16 cellular contexts compared by ENCODE assay signal in genomic region chr6:47098570-47098993, GRCh38. TPM values are rescaled to one million over a fixed set of nuclear protein-coding genes. Genes with fewer than 3 reads are reported as not detected.
A peak's percentile ranks its signal among the peaks of the same experiment; 100 is the strongest.
DNase-seq lines count a peak whose midpoint lies in the region; ATAC-seq, FAIRE-seq and TF ChIP-seq lines count a peak whose summit lies in the region.
"Had no signal": no experiment of that assay in that cellular context is flagged by ENCODE, and none has a peak within 500 bp of the region (broad histone marks: within the 10 kb centered on the region; RNA-seq: fewer than 3 reads in every experiment).

No MANE protein-coding gene starts in this region.

- H3K4me2 ChIP-seq in A549: no peak overlapping the region

- POLR2A ChIA-PET in A549 (lab: Yijun Ruan, JAX): no interaction called here
- POLR2A ChIA-PET in CD8-positive, alpha-beta memory T cell (lab: Charles Lee): no interaction called here

- peaks cover 20% of the 10 kb centered on the region for H3K4me1 ChIP-seq in A549
- H3K4me1 ChIP-seq in esophagus (ENCODE audit: control insufficient read depth in 2 of 2, insufficient read depth in 2 of 2, low read length in 1 of 2): peaks cover 0 to 2% of the 10 kb centered on the region in 2 donors
- peaks cover 7% of the 10 kb centered on the region in 2 donors for H3K4me1 ChIP-seq in left lung
- H3K4me1 ChIP-seq in mucosa of descending colon (ENCODE audit: low read depth): peaks cover 6% of the 10 kb centered on the region
- no peaks in the 10 kb centered on the region for H3K4me1 ChIP-seq in CD8-positive, alpha-beta memory T cell (ENCODE audit: insufficient read depth, low read length)
- H3K4me1 ChIP-seq: parathyroid adenoma had no signal

- CTCF ChIA-PET in A549 (lab: Yijun Ruan, JAX): interaction anchor here (0.6 to 7.1 kb wide), 13 partner anchors 7 to 414 kb away, joined by 3 to 138 read pairs (median 5); partner anchors contain the start of gene TNFRSF21
- CTCF ChIA-PET in CD8-positive, alpha-beta memory T cell (lab: Charles Lee): no interaction called here

- FAIRE-seq in A549 (lab: Jason Lieb, UNC): no peak

- 75% methylated on average over 6 of the region's 6 CpGs for WGBS in A549 (ENCODE audit: missing lambda C conversion rate)
- 30 to 46% methylated on average over 6 of the region's 6 CpGs for WGBS in esophagus, 2 donors

- H3K9me3 ChIP-seq in A549 (no peaks in the 10 kb centered on the region), esophagus (ENCODE audit: control insufficient read depth in 2 of 2, insufficient read depth in 1 of 2, low read depth in 1 of 2, low read length in 1 of 2) (no peaks in the 10 kb centered on the region), left lung (no peaks in the 10 kb centered on the region), mucosa of descending colon (no peaks in the 10 kb centered on the region)
- H3K9me3 ChIP-seq in CD8-positive, alpha-beta memory T cell (ENCODE audit: low read length): no peaks in the 10 kb centered on the region
- H3K9me3 ChIP-seq: Peyer's patch, transverse colon had no signal

- intact Hi-C loops in left lung (cut with DNase I) (no loop called here), mucosa of descending colon (cut with DNase I, micrococcal nuclease) (loop anchor here (5.0 to 10.0 kb wide), 2 partner anchors 206 to 214 kb away; partner anchors contain the start of gene TNFRSF21 (in 1 of the 2))

- peaks cover 0 to 2% (median 0%) of the 10 kb centered on the region in 5 donors for H3K9me3 Mint-ChIP-seq in CD8-positive, alpha-beta memory T cell
- H3K9me3 Mint-ChIP-seq: activated CD4-positive, alpha-beta T cell treated with anti-CD3 and anti-CD28 coated beads, Interleukin-2, amount 10 ng/mL, durations not matched to agents 24 days and 14 days; activated T-cell treated with anti-CD3 and anti-CD28 coated beads, Interleukin-2, amount 50 U/mL, for 72 hours; T-helper 2 cell treated with Interferon-gamma antibody and Interleukin-4, amounts not matched to agents 5 μg/mL and 100 μg/mL, for 36 hours had no signal

- TF ChIP-seq CTCF in A549 (IDR thresholded peaks at IDR 0.05) (no peak), left lung (IDR thresholded peaks at IDR 0.05) (no peak), mucosa of descending colon (IDR thresholded peaks at IDR 0.05) (no peak)

- TF ChIP-seq RAD21 in A549 (conservative IDR thresholded peaks at IDR 0.05 in 1 of 2, IDR thresholded peaks at IDR 0.05 in 1 of 2): no peak

- no peak overlapping the region for H3K4me3 ChIP-seq in A549
- no peak overlapping the region for H3K4me3 ChIP-seq in esophagus (ENCODE audit: low read depth in 1 of 2, low read length in 2 of 2)
- H3K4me3 ChIP-seq in left lung: no peak overlapping the region
- H3K4me3 ChIP-seq in mucosa of descending colon: no peak overlapping the region
- H3K4me3 ChIP-seq in CD8-positive, alpha-beta memory T cell (ENCODE audit: low read length): no peak overlapping the region
- H3K4me3 ChIP-seq: Peyer's patch, transverse colon had no signal

- no peaks in the 10 kb centered on the region for H3K4me1 Mint-ChIP-seq in CD8-positive, alpha-beta memory T cell
- H3K4me1 Mint-ChIP-seq: activated CD4-positive, alpha-beta T cell treated with anti-CD3 and anti-CD28 coated beads, Interleukin-2, amount 10 ng/mL, durations not matched to agents 24 days and 14 days had no signal

- H3K4me3 Mint-ChIP-seq in CD8-positive, alpha-beta memory T cell: no peak overlapping the region
- H3K4me3 Mint-ChIP-seq: activated CD4-positive, alpha-beta T cell treated with anti-CD3 and anti-CD28 coated beads, Interleukin-2, amount 10 ng/mL, durations not matched to agents 24 days and 14 days; activated T-cell treated with anti-CD3 and anti-CD28 coated beads, Interleukin-2, amount 50 U/mL, for 72 hours; T-helper 2 cell treated with Interferon-gamma antibody and Interleukin-4, amounts not matched to agents 5 μg/mL and 100 μg/mL, for 36 hours had no signal

- DNase-seq in A549 (ENCODE audit: low read depth in 1 of 2, low spot score in 1 of 2) (no peak), MV-4-11 (lab: John Stamatoyannopoulos, UW) (peak; percentile 15), left lung (no peak), mucosa of descending colon (no peak)
- DNase-seq in CD8-positive, alpha-beta memory T cell: no peak
- DNase-seq: activated CD4-positive, alpha-beta T cell treated with anti-CD3 and anti-CD28 coated beads, Interleukin-2, amount 10 ng/mL, durations not matched to agents 24 days and 14 days; activated T-cell treated with anti-CD3 and anti-CD28 coated beads, Interleukin-2, amount 50 U/mL, for 72 hours; NCI-H1105 treated with DMSO at 0.1 percent for 48 hours; NCI-H446 treated with DMSO at 0.1 percent for 48 hours; transverse colon had no signal

- no peak for TF ChIP-seq EP300 in A549 (IDR thresholded peaks at IDR 0.05)

- no peaks in the 10 kb centered on the region for H3K36me3 Mint-ChIP-seq in CD8-positive, alpha-beta memory T cell

- no peaks in the 10 kb centered on the region for H3K27me3 ChIP-seq in esophagus (ENCODE audit: control insufficient read depth in 1 of 2, insufficient read depth in 2 of 2, low read length in 2 of 2)
- H3K27me3 ChIP-seq in left lung: no peaks in the 10 kb centered on the region
- no peaks in the 10 kb centered on the region for H3K27me3 ChIP-seq in CD8-positive, alpha-beta memory T cell (ENCODE audit: insufficient read depth, low read length, poor library complexity, severe bottlenecking)
- H3K27me3 ChIP-seq: Peyer's patch, transverse colon had no signal

- H3K27ac Mint-ChIP-seq in CD8-positive, alpha-beta memory T cell: no peak overlapping the region
- H3K27ac Mint-ChIP-seq: activated CD4-positive, alpha-beta T cell treated with anti-CD3 and anti-CD28 coated beads, Interleukin-2, amount 10 ng/mL, durations not matched to agents 24 days and 14 days; activated T-cell treated with anti-CD3 and anti-CD28 coated beads, Interleukin-2, amount 50 U/mL, for 72 hours; T-helper 2 cell treated with Interferon-gamma antibody and Interleukin-4, amounts not matched to agents 5 μg/mL and 100 μg/mL, for 36 hours had no signal

- H3K27me3 Mint-ChIP-seq in CD8-positive, alpha-beta memory T cell: peaks cover 0 to 8% of the 10 kb centered on the region in 2 donors
- H3K27me3 Mint-ChIP-seq: activated CD4-positive, alpha-beta T cell treated with anti-CD3 and anti-CD28 coated beads, Interleukin-2, amount 10 ng/mL, durations not matched to agents 24 days and 14 days had no signal

- H3K36me3 ChIP-seq in esophagus (ENCODE audit: control insufficient read depth in 2 of 2, insufficient read depth in 2 of 2, low read length in 1 of 2): no peaks in the 10 kb centered on the region
- H3K36me3 ChIP-seq in left lung: no peaks in the 10 kb centered on the region
- H3K36me3 ChIP-seq in mucosa of descending colon (ENCODE audit: low read depth): no peaks in the 10 kb centered on the region
- no peaks in the 10 kb centered on the region for H3K36me3 ChIP-seq in CD8-positive, alpha-beta memory T cell (ENCODE audit: insufficient read depth, low read length)
- H3K36me3 ChIP-seq: Peyer's patch, transverse colon had no signal

- H3K27ac ChIP-seq in A549: peak overlapping the region; percentile 24 to 68; a peak in 3 of 6 replicates
- peak overlapping the region; percentile 26 to 35 for H3K27ac ChIP-seq in esophagus (ENCODE audit: low read depth in 2 of 2, low read length in 1 of 2)
- H3K27ac ChIP-seq in left lung: no peak overlapping the region
- H3K27ac ChIP-seq in CD8-positive, alpha-beta memory T cell (ENCODE audit: low read depth, low read length): no peak overlapping the region
- H3K27ac ChIP-seq: parathyroid adenoma, Peyer's patch had no signal

- TF ChIP-seq POLR2A in A549 (IDR thresholded peaks at IDR 0.05; ENCODE audit: low read length): no peak

- no peak for ATAC-seq in A549
- ATAC-seq in left lung: peak; percentile 10
- ATAC-seq in GM19452 (IDR thresholded peaks at IDR 0.05; ENCODE audit: unreplicated experiment): no peak
- no peak for ATAC-seq in mucosa of descending colon
- ATAC-seq in GM21619 (IDR thresholded peaks at IDR 0.05; ENCODE audit: unreplicated experiment): no peak
- ATAC-seq: activated T-cell treated with anti-CD3 and anti-CD28 coated beads, Interleukin-2, amount 50 U/mL, for 72 hours had no signal

TF ChIP-seq in A549, 52 proteins besides CTCF, POLR2A, EP300 and RAD21:
- TF ChIP-seq MAX (IDR thresholded peaks at IDR 0.05) (no peak), RNF2 (IDR thresholded peaks at IDR 0.05; ENCODE audit: borderline replicate concordance, low read depth) (no peak), CBX8 (IDR thresholded peaks at IDR 0.05) (no peak), HES2 (IDR thresholded peaks at IDR 0.05) (no peak), CHD4 (IDR thresholded peaks at IDR 0.05; ENCODE audit: borderline replicate concordance) (no peak), ZSCAN20 (CRISPR knock-in tag; IDR thresholded peaks at IDR 0.05) (no peak), CHD2 (IDR thresholded peaks at IDR 0.05; ENCODE audit: low read length, partially characterized antibody) (no peak), RARB (CRISPR knock-in tag; IDR thresholded peaks at IDR 0.05) (no peak), MYC (IDR thresholded peaks at IDR 0.05; ENCODE audit: borderline replicate concordance, low read length) (no peak), TFCP2L1 (CRISPR knock-in tag; IDR thresholded peaks at IDR 0.05) (no peak), KDM1A (IDR thresholded peaks at IDR 0.05; ENCODE audit: low read depth) (no peak), EHMT2 (IDR thresholded peaks at IDR 0.05; ENCODE audit: low read depth) (no peak)

RNA-seq across cellular contexts. Expression of gene ADGRF1, which starts 56.5 kb away (rescaled TPM):
- polyA plus RNA-seq in A549 (2011; rRNA removed) (0.01 TPM in 1 of 2 replicates, not detected in the other), A549 (2017; fragmentation: RNase III; extraction: RNeasy Plus Mini Kit Qiagen cat#74134 plus additional on column Dnase treatment) (not detected in 3 replicates), esophagus (10 to 100 TPM; 25.5 to 47.9 TPM)
- not detected in 2 replicates for polyA plus RNA-seq in A549 (2012; cell fraction: cytosol; rRNA removed)
- not detected in 2 replicates for polyA plus RNA-seq in A549 (2012; cell fraction: nucleus; rRNA removed)
- polyA minus RNA-seq in A549 (2011; rRNA and poly(A)+ RNA removed): not detected in 2 replicates
- total RNA-seq in left lung (10 to 100 TPM; 29.6 to 30.0 TPM), mucosa of descending colon (1 to 10 TPM; 1.2 to 3.3 (median 1.8) TPM)
- total RNA-seq in CD8-positive, alpha-beta memory T cell: not detected
- not detected for polyA plus RNA-seq in CD8-positive, alpha-beta memory T cell
- total RNA-seq: activated CD4-positive, alpha-beta T cell treated with anti-CD3 and anti-CD28 coated beads, Interleukin-2, amount 10 ng/mL, durations not matched to agents 24 days and 14 days; activated T-cell treated with anti-CD3 and anti-CD28 coated beads, Interleukin-2, amount 50 U/mL, for 72 hours had no signal

Comparison
In these comparisons a context has a peak if more than half of its experiments do, and no peak if none do; other contexts are left out.
1. H3K27ac ChIP-seq: peak in A549 (2 of 2) and esophagus (2 of 2); none in left lung (0 of 2) and CD8-positive, alpha-beta memory T cell (single experiment).
2. RNA of gene ADGRF1, which starts 56.5 kb away (total RNA-seq): 29.6 to 30.0 TPM in left lung; 1.2 to 3.3 TPM in mucosa of descending colon and not detected in CD8-positive, alpha-beta memory T cell; every median in the first group is over 4 times any median in the second.
3. intact Hi-C loops: an anchor here in mucosa of descending colon (5.0 to 10.0 kb wide); none called in left lung.